ENCODE assay signal across 14 cellular contexts in the genomic region with DNA sequence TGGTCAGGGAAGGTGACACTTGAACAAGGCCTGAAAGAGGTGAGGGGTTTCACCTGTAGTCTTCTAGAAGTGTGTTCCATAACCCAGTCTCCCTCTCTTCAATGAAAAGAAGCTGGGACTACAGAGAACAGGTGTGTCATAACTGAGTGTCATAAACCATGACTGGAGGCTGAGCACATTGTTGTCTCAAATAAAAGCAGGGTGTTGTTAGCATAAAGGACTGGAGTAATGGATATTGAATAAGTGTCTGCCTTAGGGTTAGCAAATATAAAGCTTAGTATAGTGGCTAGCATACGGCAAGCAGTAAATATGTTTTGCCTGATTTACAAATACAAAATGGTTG.
DNase-seq lines count a peak whose midpoint lies in the region; ATAC-seq and TF ChIP-seq lines count a peak whose summit lies in the region.
"Had no signal": no experiment of that assay in that cellular context is flagged by ENCODE, and none has a peak within 500 bp of the region (broad histone marks: within the 10 kb centered on the region; RNA-seq: fewer than 3 reads in every experiment).

No MANE protein-coding gene starts in this region.

- no peak for TF ChIP-seq CTCF in 22Rv1 (IDR thresholded peaks at IDR 0.05)

- ATAC-seq in HG02870 (IDR thresholded peaks at IDR 0.05; ENCODE audit: unreplicated experiment) = no peak
- no peak for ATAC-seq in GM19395 (IDR thresholded peaks at IDR 0.05; ENCODE audit: unreplicated experiment)
- ATAC-seq: activated CD8-positive, alpha-beta memory T cell treated with anti-CD3 and anti-CD28 coated beads, Interleukin-2, amount 10 ng/mL, durations not matched to agents 7 days and 5 days; stimulated activated naive CD8-positive, alpha-beta T cell treated with anti-CD3 and anti-CD28 coated beads, Interleukin-15, Interleukin-2, amounts not matched to agents 100 U/mL and 50 U/mL, for 24 hours had no signal

- in situ Hi-C loops in KBM-7 (cut with MboI; ENCODE audit: low pct_unique_long_range_greater_than_20kb, low sequenced_read_pairs) = no loop called here

- peak overlapping the region; percentile 28 for H3K27ac ChIP-seq in 22Rv1
- H3K27ac ChIP-seq in epithelial cell of prostate = peak overlapping the region; percentile 56
- H3K27ac ChIP-seq: neutrophil had no signal

- DNase-seq in NCI-H1105 treated with DMSO at 0.1 percent for 48 hours (lab: John Stamatoyannopoulos, UW) (peak; percentile 75), NCI-H510A treated with DMSO at 0.1 percent for 48 hours (lab: John Stamatoyannopoulos, UW) (peak; percentile 98), epithelial cell of prostate (ENCODE audit: low read depth, low spot score) (no peak), KBM-7 (no peak), amygdala (lab: John Stamatoyannopoulos, UW) (no peak)
- DNase-seq: activated CD4-positive, CD25-positive, alpha-beta regulatory T cell; activated CD8-positive, alpha-beta memory T cell treated with anti-CD3 and anti-CD28 coated beads, Interleukin-2, amount 10 ng/mL, durations not matched to agents 7 days and 5 days; activated gamma-delta T cell treated with Interleukin-2 at 50 U/mL for 16 hours; COR-L47; stimulated activated naive CD8-positive, alpha-beta T cell treated with anti-CD3 and anti-CD28 coated beads, Interleukin-15, Interleukin-2, amounts not matched to agents 100 U/mL and 50 U/mL, for 24 hours had no signal

Comparison
In these comparisons a context has a peak if more than half of its experiments do, and no peak if none do; other contexts are left out.
1. DNase-seq: peak in NCI-H1105 treated with DMSO at 0.1 percent for 48 hours (single experiment) and NCI-H510A treated with DMSO at 0.1 percent for 48 hours (single experiment); none in epithelial cell of prostate (single experiment), KBM-7 (single experiment) and amygdala (0 of 56).